ENCODE assay signal across 8 cellular contexts in genomic region chr16:28924762-28925385, GRCh38. TPM values are rescaled to one million over a fixed set of nuclear protein-coding genes. Genes with fewer than 3 reads are reported as not detected.
DNase-seq lines count a peak whose midpoint lies in the region; ATAC-seq and TF ChIP-seq lines count a peak whose summit lies in the region.

RABEP2 (minus strand) TSS chr16:28925238; CDS start chr16:28925163, 75 bp downstream.

- H3K36me3 ChIP-seq in PC-3 (ENCODE audit: low read depth, low read length) = no peaks in the 10 kb centered on the region
- H3K36me3 ChIP-seq in mucosa of rectum (ENCODE audit: control insufficient read depth in 2 of 2, insufficient read depth in 2 of 2, low read length in 2 of 2) = peaks cover 3 to 5% of the 10 kb centered on the region in 2 donors

- TF ChIP-seq CTCF in PC-3 (conservative IDR thresholded peaks at IDR 0.05; ENCODE audit: low read depth, low read length) = no peak

- H3K4me3 ChIP-seq in Jurkat, Clone E6-1 (ENCODE audit: low read length) = peak within 1 kb of the TSS; percentile 83
- H3K4me3 ChIP-seq in PC-3 (ENCODE audit: low read length) (peak within 1 kb of the TSS; percentile 80), mucosa of rectum (ENCODE audit: low read length in 2 of 2) (peak within 1 kb of the TSS; percentile 81 to 82)

- H3K27me3 ChIP-seq in PC-3 (ENCODE audit: low read length) = no peaks in the 10 kb centered on the region
- H3K27me3 ChIP-seq in mucosa of rectum (ENCODE audit: control insufficient read depth in 2 of 2, insufficient read depth in 2 of 2, low read length in 2 of 2) = no peaks in the 10 kb centered on the region

- ATAC-seq in GM21717 (IDR thresholded peaks at IDR 0.05; ENCODE audit: unreplicated experiment) (peak; percentile 45), PC-3 (peak; percentile 84)

- peak within 1 kb of the TSS; percentile 89 for H3K27ac ChIP-seq in PC-3 (ENCODE audit: low read length)
- H3K27ac ChIP-seq in mucosa of rectum (ENCODE audit: low read depth in 2 of 2, low read length in 2 of 2) = peak within 1 kb of the TSS; percentile 99 to 100

- peak within 1 kb of the TSS; percentile 95 for H2AFZ ChIP-seq in PC-3 (ENCODE audit: low read length)

- BruUV-seq in PC-3 (replicated peaks; lab: Mats Ljungman, UMichigan) = no TSS peak

- intact Hi-C loops in PC-3 (cut with micrococcal nuclease) = no loop called here

- DNase-seq in DMS114 treated with DMSO at 0.1 percent for 48 hours (lab: John Stamatoyannopoulos, UW; ENCODE audit: unreplicated experiment) (peak; percentile 64), PC-3 (peak; percentile 91), erythroblast (lab: John Stamatoyannopoulos, UW) (peak; percentile 90 to 94)
- DNase-seq in Jurkat, Clone E6-1 (ENCODE audit: low read depth, low spot score) = peak; percentile 80
- DNase-seq in activated T-cell treated with anti-CD3 and anti-CD28 coated beads, Interleukin-2, amount 50 U/mL, for 24 hours = peak; percentile 100
- peak; percentile 99 for DNase-seq in stimulated activated CD8-positive, alpha-beta memory T cell treated with anti-CD3 and anti-CD28 coated beads, Interleukin-4, amount 100 ng/mL, for 48 hours

- H3K9me3 Mint-ChIP-seq in activated T-cell treated with anti-CD3 and anti-CD28 coated beads, Interleukin-2, amount 50 U/mL, for 24 hours = no peaks in the 10 kb centered on the region

- H3K4me2 ChIP-seq in PC-3 (ENCODE audit: low read length) = peak within 1 kb of the TSS; percentile 98

- peak within 1 kb of the TSS; percentile 97 for H3K27ac Mint-ChIP-seq in activated T-cell treated with anti-CD3 and anti-CD28 coated beads, Interleukin-2, amount 50 U/mL, for 24 hours

- CTCF ChIA-PET in PC-3 (lab: Charles Lee) = no interaction called here

- no peaks in the 10 kb centered on the region for H3K27me3 Mint-ChIP-seq in activated T-cell treated with anti-CD3 and anti-CD28 coated beads, Interleukin-2, amount 50 U/mL, for 24 hours

- H3K9ac ChIP-seq in PC-3 (ENCODE audit: low read length) = peak within 1 kb of the TSS; percentile 94
- H3K9ac ChIP-seq in mucosa of rectum (ENCODE audit: low read depth in 1 of 2, low read length in 2 of 2) = peak within 1 kb of the TSS; percentile 87 to 92

- H3K4me1 Mint-ChIP-seq in activated T-cell treated with anti-CD3 and anti-CD28 coated beads, Interleukin-2, amount 50 U/mL, for 24 hours (ENCODE audit: low read depth) = peaks cover 16% of the 10 kb centered on the region

- peaks cover 15% of the 10 kb centered on the region; the same call in 1 of the 2 replicates for H3K79me2 ChIP-seq in PC-3 (ENCODE audit: low read length)

- peaks cover 10% of the 10 kb centered on the region; the same call in 1 of the 2 replicates for H3K4me1 ChIP-seq in PC-3 (ENCODE audit: insufficient read depth, low read length)
- H3K4me1 ChIP-seq in mucosa of rectum (ENCODE audit: control insufficient read depth in 2 of 2, insufficient read depth in 2 of 2, low read length in 2 of 2) = peaks cover 14 to 16% of the 10 kb centered on the region in 2 donors

- H3K9me3 ChIP-seq in PC-3 (ENCODE audit: low read length) (no peaks in the 10 kb centered on the region), mucosa of rectum (ENCODE audit: control insufficient read depth in 2 of 2, low read length in 2 of 2) (no peaks in the 10 kb centered on the region)

- H3K36me3 Mint-ChIP-seq in activated T-cell treated with anti-CD3 and anti-CD28 coated beads, Interleukin-2, amount 50 U/mL, for 24 hours (ENCODE audit: low read depth) = peaks cover 29% of the 10 kb centered on the region

- no peaks in the 10 kb centered on the region for H4K20me1 ChIP-seq in PC-3 (ENCODE audit: low read length)

- peak within 1 kb of the TSS; percentile 90 for H3K4me3 Mint-ChIP-seq in activated T-cell treated with anti-CD3 and anti-CD28 coated beads, Interleukin-2, amount 50 U/mL, for 24 hours

- H3K9me2 ChIP-seq in PC-3 (replicated peaks; ENCODE audit: low read length) = no peaks in the 10 kb centered on the region

- H3F3A ChIP-seq in PC-3 (ENCODE audit: low read length, unreplicated experiment) = no peaks in the 10 kb centered on the region

- POLR2A ChIA-PET in PC-3 (lab: Charles Lee; ENCODE audit: unreplicated experiment) = no interaction called here

- no peak for TF ChIP-seq POLR2A in erythroblast (IDR thresholded peaks at IDR 0.05; ENCODE audit: low read length)

RNA-seq across cellular contexts. Expression of gene RABEP2, which starts in this region (rescaled TPM):
- polyA plus RNA-seq in Jurkat, Clone E6-1 (2012; ENCODE audit: insufficient read depth, insufficient read length) = 18.7 TPM
- total RNA-seq in PC-3 (2014; rRNA removed) = 40.2 and 43.3 TPM in 2 replicates

Comparison
In these comparisons a context has a peak if more than half of its experiments do, and no peak if none do; other contexts are left out.
1. Peak in every context shown above with its lines: DNase-seq, ATAC-seq, H3K4me3 ChIP-seq and H3K27ac ChIP-seq.